Comparison of ENCODE assay signal across 7 cellular contexts in genomic region chrX:305781-306613, GRCh38. TPM values are rescaled to one million over a fixed set of nuclear protein-coding genes. Genes with fewer than 3 reads are reported as not detected.
DNase-seq lines count a peak whose midpoint lies in the region; ATAC-seq, FAIRE-seq and TF ChIP-seq lines count a peak whose summit lies in the region.
"Not testable (repeated sequence)": the region's sequence is repeated elsewhere in the genome, so short reads cannot be mapped to it uniquely, and the experiment has no call there.

No MANE protein-coding gene starts in this region.

- not testable (repeated sequence) for H3K27me3 Mint-ChIP-seq in WTC11 (ENCODE audit: low read depth)

- H3K4me1 ChIP-seq in H1 (replicated peaks in 1 of 4; ENCODE audit: control insufficient read depth in 3 of 4, insufficient read depth in 4 of 4, low read length in 3 of 4); keratinocyte (ENCODE audit: control insufficient read depth, extremely low read depth, insufficient read depth, low read length); mucosa of descending colon (ENCODE audit: low read depth); spleen: not testable (repeated sequence)

- H3K18ac ChIP-seq in H1 (ENCODE audit: extremely low read depth, low read length), result not testable (repeated sequence)

- H3K4ac ChIP-seq in H1 (replicated peaks; ENCODE audit: insufficient read length, low read depth, low read length), result not testable (repeated sequence)

- not testable (repeated sequence) for H3K27ac ChIP-seq in H1 (ENCODE audit: low read depth, low read length); keratinocyte (ENCODE audit: control insufficient read depth, insufficient read depth, low read length); spleen

- H3K36me3 ChIP-seq in H7 (replicated peaks; ENCODE audit: control insufficient read depth, insufficient read depth, low read length) (peaks cover 22% of the 10 kb centered on the region), H1 (ENCODE audit: control insufficient read depth in 2 of 4, insufficient read depth in 4 of 4, low read length in 3 of 4) (peaks cover 20 to 74% (median 48%) of the 10 kb centered on the region in 4 experiments), keratinocyte (ENCODE audit: control insufficient read depth in 2 of 2, extremely low read depth in 1 of 2, insufficient read depth in 2 of 2, low read length in 2 of 2) (peaks cover 16 to 20% of the 10 kb centered on the region in 2 experiments), spleen (peaks cover 0 to 93% (median 80%) of the 10 kb centered on the region in 6 donors)
- not testable (repeated sequence) for H3K36me3 ChIP-seq in mucosa of descending colon (ENCODE audit: low read depth)

- not testable (repeated sequence) for H3K27ac Mint-ChIP-seq in WTC11

- H4K5ac ChIP-seq in H1 (ENCODE audit: insufficient read length, low read depth, low read length), result not testable (repeated sequence)

- POLR2A ChIA-PET in WTC11 (lab: Charles Lee); H1 (lab: Charles Lee; ENCODE audit: partially characterized antibody): not testable (repeated sequence)

- H2BK20ac ChIP-seq in H1 (ENCODE audit: low read length), result not testable (repeated sequence)

- H3K14ac ChIP-seq in H1 (ENCODE audit: insufficient read length), result not testable (repeated sequence)

- H3K23me2 ChIP-seq in H1 (ENCODE audit: low read depth, low read length), result not testable (repeated sequence)

- H2AK5ac ChIP-seq in H1 (ENCODE audit: low read depth, low read length), result not testable (repeated sequence)

- not testable (repeated sequence) for H2AFZ ChIP-seq in H1 (ENCODE audit: low read length); keratinocyte (ENCODE audit: control insufficient read depth, low read length)

- WGBS in H1 (ENCODE audit: extremely low coverage in 1 of 2, insufficient coverage in 1 of 2, insufficient read length in 1 of 2, insufficient replicate concordance in 2 of 2, low coverage in 1 of 2, low lambda C conversion rate in 2 of 2, missing lambda C conversion rate in 1 of 2), 2 experiments, result 94% methylated on average over 12 of the region's 12 CpGs; no CpG with 5 or more reads in 1 of the 2 experiments
- 88 to 98% (median 91%) methylated on average over 12 of the region's 12 CpGs for WGBS in spleen, 5 donors

- not testable (repeated sequence) for H3K9me3 Mint-ChIP-seq in WTC11

- not testable (repeated sequence) for H3K23ac ChIP-seq in H1 (ENCODE audit: insufficient read length)

- not testable (repeated sequence) for TF ChIP-seq CTCF in WTC11 (IDR thresholded peaks at IDR 0.05); H1 (IDR thresholded peaks at IDR 0.05; ENCODE audit: control extremely low read depth in 1 of 3, insufficient read depth in 1 of 3, low read depth in 1 of 3, low read length in 3 of 3); keratinocyte (optimal IDR thresholded peaks at IDR 0.05 in 1 of 3, IDR thresholded peaks at IDR 0.05 in 1 of 3, conservative IDR thresholded peaks at IDR 0.05 in 1 of 3; ENCODE audit: extremely low read depth in 1 of 3, insufficient read depth in 2 of 3, low read length in 3 of 3); mucosa of descending colon (IDR thresholded peaks at IDR 0.05); spleen (IDR thresholded peaks at IDR 0.05 in 8 of 11, conservative IDR thresholded peaks at IDR 0.05 in 3 of 11)

- not testable (repeated sequence) for H3K9ac ChIP-seq in H1 (replicated peaks in 1 of 4; ENCODE audit: extremely low read depth in 1 of 4, low read depth in 3 of 4, low read length in 3 of 4); keratinocyte (ENCODE audit: control insufficient read depth, extremely low read depth, insufficient read depth, low read length)

- H3K4me2 ChIP-seq in H1 (ENCODE audit: insufficient read depth in 1 of 2, low read depth in 2 of 2, low read length in 2 of 2); keratinocyte (ENCODE audit: control insufficient read depth, extremely low read depth, insufficient read depth, low read depth, low read length): not testable (repeated sequence)

- H3K4me1 Mint-ChIP-seq in WTC11, result not testable (repeated sequence)

- not testable (repeated sequence) for H4K8ac ChIP-seq in H1 (ENCODE audit: extremely low read depth, insufficient read depth, low read length)

- not testable (repeated sequence) for H2BK15ac ChIP-seq in H1 (ENCODE audit: low read length)

- TF ChIP-seq RAD21 in H1 (IDR thresholded peaks at IDR 0.05 in 1 of 2, conservative IDR thresholded peaks at IDR 0.05 in 1 of 2; ENCODE audit: low read depth in 2 of 2, low read length in 2 of 2), result not testable (repeated sequence)

- DNase-seq in H7 (peak; percentile 9), mucosa of descending colon (peak in 2 of 3 donors; percentile 21 to 31), spleen (peak; percentile 53)
- DNase-seq in WTC11 (ENCODE audit: low spot score); H1 (ENCODE audit: low read depth in 1 of 2, low spot score in 2 of 2); keratinocyte (ENCODE audit: low read depth, low spot score): not testable (repeated sequence)
- DNase-seq in activated effector memory CD4-positive, alpha-beta T cell treated with anti-CD3 and anti-CD28 coated beads, Interleukin-2, amount 50 U/mL, for 16 hours, result peak; percentile 65

- intact Hi-C loops in mucosa of descending colon (cut with DNase I, micrococcal nuclease); spleen (cut with DNase I; ENCODE audit: low total_unique reads): not testable (repeated sequence)

- peak; percentile 83 for FAIRE-seq in H1 (lab: Jason Lieb, UNC)
- FAIRE-seq in keratinocyte (lab: Jason Lieb, UNC), result peak; percentile 92

- H3K4me3 ChIP-seq in H7 (ENCODE audit: insufficient read depth, low read depth, low read length); H1 (ENCODE audit: extremely low read depth in 1 of 4, insufficient read depth in 2 of 4, low read depth in 3 of 4, low read length in 4 of 4); keratinocyte (ENCODE audit: control insufficient read depth in 2 of 3, extremely low read depth in 1 of 3, insufficient read depth in 2 of 3, low read depth in 1 of 3, low read length in 3 of 3); mucosa of descending colon; spleen: not testable (repeated sequence)

- H3K56ac ChIP-seq in H1 (replicated peaks; ENCODE audit: insufficient read length, low read depth, low read length), result not testable (repeated sequence)

- H3K9me1 ChIP-seq in keratinocyte (ENCODE audit: control insufficient read depth, extremely low read depth, insufficient read depth, low read length), result not testable (repeated sequence)

- H2BK12ac ChIP-seq in H1 (ENCODE audit: low read depth, low read length), result not testable (repeated sequence)

- H3K36me3 Mint-ChIP-seq in WTC11, result peaks cover 68% of the 10 kb centered on the region

- H3K79me1 ChIP-seq in H1 (ENCODE audit: low read depth, low read length), result not testable (repeated sequence)

- not testable (repeated sequence) for TF ChIP-seq POLR2A in H1 (IDR thresholded peaks at IDR 0.05; ENCODE audit: control extremely low read depth in 1 of 2, low read depth in 2 of 2, low read length in 2 of 2); spleen (IDR thresholded peaks at IDR 0.05)

- H2BK5ac ChIP-seq in H1 (ENCODE audit: low read depth, low read length), result not testable (repeated sequence)

- not testable (repeated sequence) for H2BK120ac ChIP-seq in H1 (replicated peaks; ENCODE audit: low read depth, low read length)

- not testable (repeated sequence) for ATAC-seq in WTC11, mucosa of descending colon

- H4K20me1 ChIP-seq in H1 (replicated peaks in 1 of 2; ENCODE audit: control insufficient read depth in 1 of 2, insufficient read depth in 2 of 2, low read length in 2 of 2), result peaks cover 6 to 17% of the 10 kb centered on the region in 2 experiments
- not testable (repeated sequence) for H4K20me1 ChIP-seq in keratinocyte (ENCODE audit: control insufficient read depth, extremely low read depth, insufficient read depth, low read length)

- not testable (repeated sequence) for H3K4me3 Mint-ChIP-seq in WTC11

- CTCF ChIA-PET in WTC11 (lab: Charles Lee); H1 (lab: Charles Lee; ENCODE audit: partially characterized antibody): not testable (repeated sequence)

- not testable (repeated sequence) for TF ChIP-seq EP300 in H1 (IDR thresholded peaks at IDR 0.05; ENCODE audit: borderline replicate concordance in 1 of 2, low read depth in 2 of 2, low read length in 2 of 2)

- not testable (repeated sequence) for H3K9me3 ChIP-seq in H1 (ENCODE audit: insufficient read depth in 2 of 2, low read depth in 1 of 2, low read length in 1 of 2); keratinocyte (ENCODE audit: control insufficient read depth, low read depth, low read length); mucosa of descending colon
- peaks cover 0 to 16% (median 0%) of the 10 kb centered on the region in 8 donors for H3K9me3 ChIP-seq in spleen

- not testable (repeated sequence) for H3K79me2 ChIP-seq in H1 (ENCODE audit: control insufficient read depth in 1 of 2, insufficient read depth in 2 of 2, low read length in 2 of 2); keratinocyte (ENCODE audit: control insufficient read depth, insufficient read depth, low read length)

- dilution Hi-C loops in keratinocyte (cut with MboI; ENCODE audit: extremely low pct_ligation_motif_present, low sequenced_read_pairs), result not testable (repeated sequence)

- H4K91ac ChIP-seq in H1 (replicated peaks; ENCODE audit: insufficient read length, low read length), result not testable (repeated sequence)

- not testable (repeated sequence) for H3K27me3 ChIP-seq in H7 (ENCODE audit: control insufficient read depth, insufficient read depth, low read length); H1 (replicated peaks in 1 of 4; ENCODE audit: control insufficient read depth in 3 of 4, extremely low read depth in 1 of 4, insufficient read depth in 3 of 4, low read length in 3 of 4); keratinocyte (ENCODE audit: control insufficient read depth, extremely low read depth, insufficient read depth, low read length); spleen (replicated peaks in 1 of 7)

RNA-seq across cellular contexts. Expression of gene GTPBP6, which starts 12.6 kb away (rescaled TPM):
- total RNA-seq in H7 (2014; rRNA removed; shearing (Covaris generic)), result 38.4 and 48.9 TPM in 2 replicates
- total RNA-seq in WTC11 (2021) (63.9 to 68.5 TPM (median 67.9 TPM) in 3 replicates), mucosa of descending colon (10 to 100 TPM; 49.8 to 55.8 (median 54.1) TPM), spleen (10 to 100 TPM; 25.4 to 50.4 (median 37.6) TPM)
- 55.4 and 57.1 TPM in 2 replicates for total RNA-seq in H1 (2021; fragmentation: NEBNext Ultra II Directional; extraction: Animal tissue kit (Norgen Biotek cat#: 25700))
- polyA plus RNA-seq in H1 (2011; rRNA removed) (33.9 and 59.0 TPM in 2 replicates), keratinocyte (16.7 to 22.7 TPM (median 20.2 TPM) in 3 replicates), spleen (10 to 100 TPM; 43.8 to 69.4 (median 43.9) TPM)
- polyA plus RNA-seq in H1 (2011; cell fraction: cytosol; rRNA removed), result 56.3 TPM
- 61.5 TPM for polyA plus RNA-seq in H1 (2011; cell fraction: nucleus; rRNA removed)
- 26.6 to 55.2 TPM (median 54.8 TPM) in 4 replicates for polyA plus RNA-seq in H1 (2012, experiment 1 of 2)
- polyA plus RNA-seq in H1 (2012, experiment 2 of 2), result 40.7 TPM
- 35.4 TPM for polyA plus RNA-seq in H1 (2013, experiment 1 of 2)
- 32.3 TPM for polyA plus RNA-seq in H1 (2013, experiment 2 of 2)
- 17.9 and 18.5 TPM in 2 replicates for polyA minus RNA-seq in H1 (2011; rRNA and poly(A)+ RNA removed)
- polyA minus RNA-seq in H1 (2011; cell fraction: cytosol; rRNA and poly(A)+ RNA removed), result 23.8 TPM
- polyA minus RNA-seq in H1 (2011; cell fraction: nucleus; rRNA and poly(A)+ RNA removed), result 18.8 TPM
- 12.3 TPM for polyA plus RNA-seq in keratinocyte (2011; ENCODE audit: low read depth)
- polyA plus RNA-seq in keratinocyte (2011; cell fraction: cytosol; rRNA removed), result 8.5 and 22.3 TPM in 2 replicates
- polyA plus RNA-seq in keratinocyte (2011; cell fraction: nucleus; rRNA removed), result 19.9 and 24.8 TPM in 2 replicates
- 23.3 and 34.1 TPM in 2 replicates for polyA plus RNA-seq in keratinocyte (2012; ENCODE audit: low replicate concordance)
- 10.0 to 15.1 TPM (median 10.9 TPM) in 3 replicates for polyA minus RNA-seq in keratinocyte
- 36.6 TPM for polyA minus RNA-seq in keratinocyte (2011; cell fraction: cytosol; rRNA and poly(A)+ RNA removed)
- polyA minus RNA-seq in keratinocyte (2011; cell fraction: nucleus; rRNA and poly(A)+ RNA removed), result 11.4 and 12.3 TPM in 2 replicates

RNA-seq across cellular contexts. Expression of gene PLCXD1, which starts 24.8 kb away (rescaled TPM):
- total RNA-seq in H7 (2014; rRNA removed; shearing (Covaris generic)), result 86.3 and 92.0 TPM in 2 replicates
- 131 to 155 TPM (median 150 TPM) in 3 replicates for total RNA-seq in WTC11 (2021)
- total RNA-seq in H1 (2021; fragmentation: NEBNext Ultra II Directional; extraction: Animal tissue kit (Norgen Biotek cat#: 25700)), result 124 and 128 TPM in 2 replicates
- 93.6 and 134 TPM in 2 replicates for polyA plus RNA-seq in H1 (2011; rRNA removed)
- 112 TPM for polyA plus RNA-seq in H1 (2011; cell fraction: cytosol; rRNA removed)
- 188 TPM for polyA plus RNA-seq in H1 (2011; cell fraction: nucleus; rRNA removed)
- 100 to 153 TPM (median 126 TPM) in 4 replicates for polyA plus RNA-seq in H1 (2012, experiment 1 of 2)
- polyA plus RNA-seq in H1 (2012, experiment 2 of 2), result 109 TPM
- 53.1 TPM for polyA plus RNA-seq in H1 (2013, experiment 1 of 2)
- polyA plus RNA-seq in H1 (2013, experiment 2 of 2), result 49.5 TPM
- 95.0 and 156 TPM in 2 replicates for polyA minus RNA-seq in H1 (2011; rRNA and poly(A)+ RNA removed)
- 121 TPM for polyA minus RNA-seq in H1 (2011; cell fraction: cytosol; rRNA and poly(A)+ RNA removed)
- polyA minus RNA-seq in H1 (2011; cell fraction: nucleus; rRNA and poly(A)+ RNA removed), result 94.0 TPM
- 6.3 to 7.1 TPM (median 6.5 TPM) in 3 replicates for polyA plus RNA-seq in keratinocyte
- polyA plus RNA-seq in keratinocyte (2011; ENCODE audit: low read depth), result 29.2 TPM
- polyA plus RNA-seq in keratinocyte (2011; cell fraction: cytosol; rRNA removed), result 2.7 and 3.9 TPM in 2 replicates
- 9.7 and 13.2 TPM in 2 replicates for polyA plus RNA-seq in keratinocyte (2011; cell fraction: nucleus; rRNA removed)
- polyA plus RNA-seq in keratinocyte (2012; ENCODE audit: low replicate concordance), result 7.6 and 37.3 TPM in 2 replicates
- 10.5 to 31.5 TPM (median 12.1 TPM) in 3 replicates for polyA minus RNA-seq in keratinocyte
- polyA minus RNA-seq in keratinocyte (2011; cell fraction: cytosol; rRNA and poly(A)+ RNA removed), result 9.6 TPM
- 8.2 and 13.7 TPM in 2 replicates for polyA minus RNA-seq in keratinocyte (2011; cell fraction: nucleus; rRNA and poly(A)+ RNA removed)
- total RNA-seq in mucosa of descending colon, result 10 to 100 TPM; 12.6 to 20.7 (median 13.8) TPM
- total RNA-seq in spleen, result 10 to 100 TPM; 13.0 to 35.0 (median 24.3) TPM
- polyA plus RNA-seq in spleen, result 10 to 100 TPM in 2 of 3 donors, 1 to 10 TPM in 1; 9.9 to 21.3 (median 11.5) TPM
